Comparison of ENCODE assay signal across 8 cellular contexts in genomic region chr2:164560181-164560792, GRCh38.
A peak's percentile ranks its signal among the peaks of the same experiment; 100 is the strongest.
DNase-seq lines count a peak whose midpoint lies in the region; ATAC-seq and TF ChIP-seq lines count a peak whose summit lies in the region.

No MANE protein-coding gene starts in this region.

- no peak overlapping the region for H3K56ac ChIP-seq in mesendoderm (ENCODE audit: low read length)

- H3K9me3 Mint-ChIP-seq in brain = no peaks in the 10 kb centered on the region

- peaks cover 10% of the 10 kb centered on the region for H3K4me1 ChIP-seq in Loucy (ENCODE audit: insufficient read depth, low read length, poor library complexity, severe bottlenecking)
- H3K4me1 ChIP-seq in mesendoderm (ENCODE audit: control insufficient read depth, low read depth, low read length) = no peaks in the 10 kb centered on the region

- H3K4me1 Mint-ChIP-seq in brain = peaks cover 13% of the 10 kb centered on the region

- no CpG with 5 or more reads among the region's 4 CpGs for WGBS in mesendoderm (ENCODE audit: extremely low coverage, insufficient coverage, low lambda C conversion rate)

- H3K4ac ChIP-seq in mesendoderm (ENCODE audit: low read depth, low read length) = no peak overlapping the region

- peak; percentile 59 for TF ChIP-seq CTCF in 22Rv1 (IDR thresholded peaks at IDR 0.05)
- TF ChIP-seq CTCF in GM12873 (IDR thresholded peaks at IDR 0.05; ENCODE audit: insufficient read depth, low read depth, low read length, missing control alignments) = peak; percentile 52
- peak; percentile 95 for TF ChIP-seq CTCF in Loucy (conservative IDR thresholded peaks at IDR 0.05; ENCODE audit: low read length)
- TF ChIP-seq CTCF in brain (conservative IDR thresholded peaks at IDR 0.05) = peak; percentile 85 to 86

- no peaks in the 10 kb centered on the region for H4K20me1 ChIP-seq in Loucy (ENCODE audit: insufficient read depth, low read length, poor library complexity, severe bottlenecking)

- H3K9me3 ChIP-seq in Loucy (ENCODE audit: insufficient read depth, low read depth, low read length) = no peaks in the 10 kb centered on the region

- no peaks in the 10 kb centered on the region for H3F3A ChIP-seq in Loucy (ENCODE audit: low read depth)

- no peaks in the 10 kb centered on the region for H3K79me2 ChIP-seq in Loucy (ENCODE audit: insufficient read depth, low read length)
- no peaks in the 10 kb centered on the region for H3K79me2 ChIP-seq in mesendoderm (ENCODE audit: control insufficient read depth, insufficient read depth, low read length)

- no peak overlapping the region for H3K18ac ChIP-seq in mesendoderm (ENCODE audit: low read length)

- H3K23ac ChIP-seq in mesendoderm (ENCODE audit: low read length) = no peak overlapping the region

- H3K27me3 ChIP-seq in Loucy (ENCODE audit: insufficient read depth, low read length, poor library complexity, severe bottlenecking) = no peaks in the 10 kb centered on the region
- H3K27me3 ChIP-seq in mesendoderm (ENCODE audit: insufficient read depth, low read length, poor library complexity) = no peaks in the 10 kb centered on the region

- no peak overlapping the region for H2AK5ac ChIP-seq in mesendoderm (ENCODE audit: low read length)

- H3K79me1 ChIP-seq in mesendoderm (ENCODE audit: low read length) = no peaks in the 10 kb centered on the region

- H3K27me3 Mint-ChIP-seq in brain = peaks cover 2% of the 10 kb centered on the region

- DNase-seq in mesendoderm = peak; percentile 23
- no peak for DNase-seq in NCI-H146 treated with DMSO at 0.1 percent for 48 hours (lab: John Stamatoyannopoulos, UW; ENCODE audit: unreplicated experiment)

- H2BK120ac ChIP-seq in mesendoderm (ENCODE audit: low read depth, low read length) = no peak overlapping the region

- H2BK15ac ChIP-seq in mesendoderm (replicated peaks; ENCODE audit: low read depth) = no peak overlapping the region

- no peak overlapping the region for H3K4me3 Mint-ChIP-seq in brain

- H3K4me2 ChIP-seq in Loucy (ENCODE audit: low read depth, low read length, poor library complexity, severe bottlenecking) = peak overlapping the region; percentile 27
- H3K4me2 ChIP-seq in mesendoderm (ENCODE audit: low read length) = no peak overlapping the region

- no peaks in the 10 kb centered on the region for H3K36me3 ChIP-seq in Loucy (ENCODE audit: insufficient read depth, low read length)
- no peaks in the 10 kb centered on the region for H3K36me3 ChIP-seq in mesendoderm (ENCODE audit: control insufficient read depth, insufficient read depth, low read length)

- no peak overlapping the region for H4K8ac ChIP-seq in mesendoderm (ENCODE audit: low read depth, low read length)

- H3K27ac ChIP-seq in 22Rv1 (no peak overlapping the region), mesendoderm (ENCODE audit: low read depth, low read length) (no peak overlapping the region)

- no peaks in the 10 kb centered on the region for H3K9me2 ChIP-seq in Loucy (replicated peaks; ENCODE audit: low read depth, low read length)

- H3K27ac Mint-ChIP-seq in brain = no peak overlapping the region

- ATAC-seq in HG03135 (IDR thresholded peaks at IDR 0.05; ENCODE audit: unreplicated experiment) (no peak), GM21737 (IDR thresholded peaks at IDR 0.05; ENCODE audit: unreplicated experiment) (no peak)

- peak overlapping the region; percentile 70 for H2AFZ ChIP-seq in Loucy (ENCODE audit: low read length)

- no peak overlapping the region for H3K4me3 ChIP-seq in Loucy (ENCODE audit: low read length, poor library complexity, severe bottlenecking)
- no peak overlapping the region for H3K4me3 ChIP-seq in mesendoderm (ENCODE audit: low read length)

- no peak overlapping the region for H2BK5ac ChIP-seq in mesendoderm (ENCODE audit: low read length)

- H3K9ac ChIP-seq in Loucy (ENCODE audit: low read depth, low read length, poor library complexity, severe bottlenecking) = no peak overlapping the region
- H3K9ac ChIP-seq in mesendoderm (ENCODE audit: low read length) = no peak overlapping the region

- H3K36me3 Mint-ChIP-seq in brain = no peaks in the 10 kb centered on the region

- H4K5ac ChIP-seq in mesendoderm (ENCODE audit: low read length) = no peak overlapping the region
